Comparison of ENCODE assay signal across 27 cellular contexts in the genomic region with DNA sequence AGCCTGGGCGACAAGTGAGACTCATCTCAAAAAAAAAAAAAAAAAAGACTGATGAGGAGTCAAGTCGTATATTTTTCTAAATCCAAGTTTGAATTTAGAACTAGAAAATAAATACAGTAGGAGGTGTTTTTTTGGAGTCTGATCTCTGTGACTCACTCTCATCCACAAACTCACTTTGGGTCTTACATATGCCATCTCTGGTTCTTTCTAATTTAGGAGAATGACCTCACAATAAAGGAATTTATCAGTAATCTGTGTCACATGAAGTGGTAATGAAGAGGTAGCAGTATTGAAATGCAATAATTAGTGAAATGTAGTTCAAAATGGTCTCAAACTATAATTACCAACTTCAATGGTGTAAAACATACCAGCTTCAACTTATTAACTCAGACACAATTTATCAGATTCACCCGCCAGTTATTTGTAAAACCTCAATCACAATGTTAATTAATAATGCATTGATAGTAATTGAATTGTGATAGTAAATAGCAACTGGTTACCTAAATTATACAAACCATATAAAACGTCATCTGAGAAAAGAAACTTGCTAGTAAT. TPM values are rescaled to one million over a fixed set of nuclear protein-coding genes. Genes with fewer than 3 reads are reported as not detected.
DNase-seq lines count a peak whose midpoint lies in the region; ATAC-seq, FAIRE-seq and TF ChIP-seq lines count a peak whose summit lies in the region.
"Had no signal": no experiment of that assay in that cellular context is flagged by ENCODE, and none has a peak within 500 bp of the region (broad histone marks: within the 10 kb centered on the region; RNA-seq: fewer than 3 reads in every experiment).

No MANE protein-coding gene starts in this region.

- no peaks in the 10 kb centered on the region for H3K36me3 Mint-ChIP-seq in astrocyte (ENCODE audit: low read depth, unreplicated experiment)
- H3K36me3 Mint-ChIP-seq in effector memory CD8-positive, alpha-beta T cell (ENCODE audit: insufficient read depth), result peaks cover under 1% of the 10 kb centered on the region
- H3K36me3 Mint-ChIP-seq: CD4-positive, CD25-positive, alpha-beta regulatory T cell had no signal

- peaks cover 19% of the 10 kb centered on the region for H3K4me1 Mint-ChIP-seq in astrocyte (ENCODE audit: low read depth, unreplicated experiment)
- H3K4me1 Mint-ChIP-seq in effector memory CD8-positive, alpha-beta T cell (ENCODE audit: low read depth in 2 of 2), result peaks cover 7 to 10% of the 10 kb centered on the region in 2 donors

- no peaks in the 10 kb centered on the region for H3K9me3 ChIP-seq in astrocyte (ENCODE audit: insufficient read depth, low read depth, low read length)
- H3K9me3 ChIP-seq: transverse colon had no signal

- H3K27ac Mint-ChIP-seq in astrocyte (ENCODE audit: unreplicated experiment), result peak overlapping the region; percentile 58
- H3K27ac Mint-ChIP-seq in effector memory CD8-positive, alpha-beta T cell, result no peak overlapping the region
- H3K27ac Mint-ChIP-seq: activated B cell treated with CpG ODN at 0.5 μM for 24 hours; activated CD8-positive, alpha-beta T cell treated with anti-CD3 and anti-CD28 coated beads, Interleukin-2, amount 10 ng/mL, durations not matched to agents 7 days and 5 days; activated naive CD4-positive, alpha-beta T cell treated with anti-CD3 and anti-CD28 coated beads for 36 hours; activated T-cell treated with anti-CD3 and anti-CD28 coated beads, Interleukin-2, amount 50 U/mL, for 24 hours; CD4-positive, CD25-positive, alpha-beta regulatory T cell; endodermal cell; nephron; stimulated activated naive CD8-positive, alpha-beta T cell treated with anti-CD3 and anti-CD28 coated beads, Interleukin-15, Interleukin-2, amounts not matched to agents 100 ng/mL and 50 ng/mL, for 24 hours; T-helper 2 cell treated with Interferon-gamma antibody and Interleukin-4, amounts not matched to agents 5 μg/mL and 100 μg/mL, for 36 hours had no signal

- DNase-seq in A172 (ENCODE audit: low spot score) (peak; percentile 25), HCEC 1CT (peak; percentile 80), astrocyte (ENCODE audit: low read depth) (peak; percentile 74), iris pigment epithelial cell (ENCODE audit: low read depth) (peak; percentile 42), NCI-H128 (lab: John Stamatoyannopoulos, UW; ENCODE audit: unreplicated experiment) (no peak), germinal center (ENCODE audit: low spot score) (no peak)
- DNase-seq in effector memory CD8-positive, alpha-beta T cell, result no peak
- DNase-seq: activated B cell treated with CpG ODN at 0.5 μM for 24 hours; activated CD8-positive, alpha-beta T cell treated with anti-CD3 and anti-CD28 coated beads, Interleukin-2, amount 10 ng/mL, durations not matched to agents 7 days and 5 days; activated naive CD4-positive, alpha-beta T cell treated with anti-CD3 and anti-CD28 coated beads for 36 hours; activated T-cell treated with anti-CD3 and anti-CD28 coated beads, Interleukin-2, amount 50 U/mL, for 24 hours; anterior cingulate cortex; CD4-positive, CD25-positive, alpha-beta regulatory T cell; endodermal cell; hypothalamus; kidney; NCI-H1417 treated with DMSO at 0.1 percent for 48 hours; NCI-H526 treated with DMSO at 0.1 percent for 48 hours; posterior cingulate gyrus; stimulated activated CD4-positive, alpha-beta T cell treated with anti-CD3 and anti-CD28 coated beads, Interleukin-1b, Interleukin-23, amount 100 ng/mL, for 48 hours; transverse colon had no signal

- H3K27me3 ChIP-seq in astrocyte (ENCODE audit: insufficient read depth, low read length), result no peaks in the 10 kb centered on the region
- H3K27me3 ChIP-seq: transverse colon had no signal

- H3K9me3 Mint-ChIP-seq in astrocyte (ENCODE audit: unreplicated experiment), result no peaks in the 10 kb centered on the region
- no peaks in the 10 kb centered on the region for H3K9me3 Mint-ChIP-seq in effector memory CD8-positive, alpha-beta T cell
- H3K9me3 Mint-ChIP-seq: activated B cell treated with CpG ODN at 0.5 μM for 24 hours; activated naive CD4-positive, alpha-beta T cell treated with anti-CD3 and anti-CD28 coated beads for 36 hours; activated T-cell treated with anti-CD3 and anti-CD28 coated beads, Interleukin-2, amount 50 U/mL, for 24 hours; CD4-positive, CD25-positive, alpha-beta regulatory T cell; endodermal cell; nephron; stimulated activated naive CD8-positive, alpha-beta T cell treated with anti-CD3 and anti-CD28 coated beads, Interleukin-15, Interleukin-2, amounts not matched to agents 100 ng/mL and 50 ng/mL, for 24 hours; T-helper 2 cell treated with Interferon-gamma antibody and Interleukin-4, amounts not matched to agents 5 μg/mL and 100 μg/mL, for 36 hours had no signal

- peak overlapping the region; percentile 57 for H3K4me3 Mint-ChIP-seq in astrocyte (ENCODE audit: unreplicated experiment)
- H3K4me3 Mint-ChIP-seq in effector memory CD8-positive, alpha-beta T cell, result no peak overlapping the region
- H3K4me3 Mint-ChIP-seq: activated B cell treated with CpG ODN at 0.5 μM for 24 hours; activated CD8-positive, alpha-beta T cell treated with anti-CD3 and anti-CD28 coated beads, Interleukin-2, amount 10 ng/mL, durations not matched to agents 7 days and 5 days; activated naive CD4-positive, alpha-beta T cell treated with anti-CD3 and anti-CD28 coated beads for 36 hours; activated T-cell treated with anti-CD3 and anti-CD28 coated beads, Interleukin-2, amount 50 U/mL, for 24 hours; endodermal cell; nephron; stimulated activated naive CD8-positive, alpha-beta T cell treated with anti-CD3 and anti-CD28 coated beads, Interleukin-15, Interleukin-2, amounts not matched to agents 100 ng/mL and 50 ng/mL, for 24 hours; T-helper 2 cell treated with Interferon-gamma antibody and Interleukin-4, amounts not matched to agents 5 μg/mL and 100 μg/mL, for 36 hours had no signal

- no peak for TF ChIP-seq CTCF in astrocyte (IDR thresholded peaks at IDR 0.05; ENCODE audit: insufficient read depth, low read depth, low read length)

- no peaks in the 10 kb centered on the region for H3K36me3 ChIP-seq in astrocyte (ENCODE audit: insufficient read depth, low read length)
- H3K36me3 ChIP-seq: transverse colon had no signal

- no peaks in the 10 kb centered on the region for H4K20me1 ChIP-seq in astrocyte (ENCODE audit: insufficient read depth, low read length)

- H3K79me2 ChIP-seq in astrocyte (ENCODE audit: insufficient read depth, low read length), result no peaks in the 10 kb centered on the region

- H3K4me2 ChIP-seq in astrocyte (ENCODE audit: low read length), result peak overlapping the region; percentile 3

- H3K9ac ChIP-seq in astrocyte (ENCODE audit: low read length), result no peak overlapping the region

- no peaks in the 10 kb centered on the region for H3K4me1 ChIP-seq in astrocyte (ENCODE audit: insufficient read depth, low read length)

- H3K4me3 ChIP-seq in astrocyte (ENCODE audit: insufficient read depth, low read depth, low read length), result no peak overlapping the region
- H3K4me3 ChIP-seq: transverse colon had no signal

- H3K27me3 Mint-ChIP-seq in astrocyte (ENCODE audit: low read depth, unreplicated experiment), result no peaks in the 10 kb centered on the region
- H3K27me3 Mint-ChIP-seq in effector memory CD8-positive, alpha-beta T cell, result no peaks in the 10 kb centered on the region
- H3K27me3 Mint-ChIP-seq: activated B cell treated with CpG ODN at 0.5 μM for 24 hours; activated T-cell treated with anti-CD3 and anti-CD28 coated beads, Interleukin-2, amount 50 U/mL, for 24 hours; stimulated activated naive CD8-positive, alpha-beta T cell treated with anti-CD3 and anti-CD28 coated beads, Interleukin-15, Interleukin-2, amounts not matched to agents 100 ng/mL and 50 ng/mL, for 24 hours had no signal

- no peak for FAIRE-seq in astrocyte (lab: Jason Lieb, UNC)
- FAIRE-seq: A204.1, kidney had no signal

- H3K27ac ChIP-seq in astrocyte (ENCODE audit: low read depth, low read length), result no peak overlapping the region
- H3K27ac ChIP-seq: transverse colon had no signal

- ATAC-seq in HG03571 (IDR thresholded peaks at IDR 0.05; ENCODE audit: unreplicated experiment), result no peak
- ATAC-seq in effector memory CD8-positive, alpha-beta T cell (replicated peaks), result no peak
- ATAC-seq: activated CD8-positive, alpha-beta T cell treated with anti-CD3 and anti-CD28 coated beads, Interleukin-2, amount 10 ng/mL, durations not matched to agents 7 days and 5 days; HCT116 had no signal

- no peak overlapping the region for H2AFZ ChIP-seq in astrocyte (ENCODE audit: low read depth, low read length)

RNA-seq across cellular contexts. Expression of gene CFL2, which starts 4.4 kb away (rescaled TPM):
- 110 and 143 TPM in 2 replicates for total RNA-seq in A172 (2014; rRNA removed; shearing (Covaris generic))
- 103 and 110 TPM in 2 replicates for total RNA-seq in astrocyte

Comparison
In these comparisons a context has a peak if more than half of its experiments do, and no peak if none do; other contexts are left out.
1. DNase-seq: peak in A172 (single experiment), HCEC 1CT (single experiment), astrocyte (single experiment) and iris pigment epithelial cell (single experiment); none in effector memory CD8-positive, alpha-beta T cell (0 of 3), NCI-H128 (single experiment) and germinal center (single experiment).